ENCODE assay signal across 11 cellular contexts in genomic region chr3:12440927-12441326, GRCh38. TPM values are rescaled to one million over a fixed set of nuclear protein-coding genes. Genes with fewer than 3 reads are reported as not detected.
DNase-seq lines count a peak whose midpoint lies in the region; ATAC-seq and TF ChIP-seq lines count a peak whose summit lies in the region.
"Had no signal": no experiment of that assay in that cellular context is flagged by ENCODE, and none has a peak within 500 bp of the region (broad histone marks: within the 10 kb centered on the region; RNA-seq: fewer than 3 reads in every experiment).

No MANE protein-coding gene starts in this region.

- H3K27ac ChIP-seq in endodermal cell (ENCODE audit: low read depth, low read length) (peak overlapping the region; percentile 29), right lobe of liver (no peak overlapping the region), upper lobe of left lung (no peak overlapping the region)

- DNase-seq in MG63 (peak; percentile 84), endodermal cell (no peak), right lobe of liver (peak in 2 of 3 donors; percentile 26 to 49), upper lobe of left lung (peak in 1 of 2 donors; percentile 84), NCI-H2196 treated with DMSO at 0.1 percent for 48 hours (lab: John Stamatoyannopoulos, UW; ENCODE audit: unreplicated experiment) (no peak), RKO (ENCODE audit: low spot score) (no peak), 8988T (no peak)
- DNase-seq: activated naive CD8-positive, alpha-beta T cell treated with anti-CD3 and anti-CD28 coated beads for 36 hours; DND-41; effector memory CD8-positive, alpha-beta T cell; NCI-H146 had no signal

- H3K36me3 ChIP-seq in MG63 (no peaks in the 10 kb centered on the region), endodermal cell (ENCODE audit: control insufficient read depth, insufficient read depth, low read length) (no peaks in the 10 kb centered on the region), right lobe of liver (no peaks in the 10 kb centered on the region), upper lobe of left lung (no peaks in the 10 kb centered on the region)

- TF ChIP-seq EP300 in upper lobe of left lung (IDR thresholded peaks at IDR 0.05), result no peak

- peaks cover 94% of the 10 kb centered on the region for H3K27me3 Mint-ChIP-seq in endodermal cell (ENCODE audit: insufficient read depth)

- H3K36me3 Mint-ChIP-seq in endodermal cell (ENCODE audit: low read depth), result no peaks in the 10 kb centered on the region
- H3K36me3 Mint-ChIP-seq: activated naive CD8-positive, alpha-beta T cell treated with anti-CD3 and anti-CD28 coated beads for 36 hours had no signal

- ATAC-seq in right lobe of liver, result peak; percentile 34 to 54 (median 42)
- ATAC-seq in upper lobe of left lung (ENCODE audit: low FRiP score in 2 of 2), result peak; percentile 35 to 68
- ATAC-seq: effector memory CD8-positive, alpha-beta T cell had no signal

- H3K4me3 Mint-ChIP-seq in endodermal cell, result no peak overlapping the region
- H3K4me3 Mint-ChIP-seq: activated naive CD8-positive, alpha-beta T cell treated with anti-CD3 and anti-CD28 coated beads for 36 hours; effector memory CD8-positive, alpha-beta T cell had no signal

- intact Hi-C loops in right lobe of liver (cut with DNase I), result no loop called here

- H3K27me3 ChIP-seq in MG63, result no peaks in the 10 kb centered on the region
- H3K27me3 ChIP-seq in endodermal cell (ENCODE audit: control insufficient read depth, insufficient read depth, low read length, poor library complexity, severe bottlenecking), result peaks cover 90% of the 10 kb centered on the region
- no peaks in the 10 kb centered on the region for H3K27me3 ChIP-seq in right lobe of liver
- H3K27me3 ChIP-seq in upper lobe of left lung, result no peaks in the 10 kb centered on the region

- no peaks in the 10 kb centered on the region for H3K9me3 ChIP-seq in MG63
- no peaks in the 10 kb centered on the region for H3K9me3 ChIP-seq in endodermal cell (ENCODE audit: control insufficient read depth, low read length)
- no peaks in the 10 kb centered on the region for H3K9me3 ChIP-seq in right lobe of liver
- no peaks in the 10 kb centered on the region for H3K9me3 ChIP-seq in upper lobe of left lung

- no peak overlapping the region for H3K9ac ChIP-seq in endodermal cell (ENCODE audit: extremely low read depth, low read length, poor library complexity, severe bottlenecking)

- TF ChIP-seq CTCF in endodermal cell (conservative IDR thresholded peaks at IDR 0.05), result no peak
- TF ChIP-seq CTCF in right lobe of liver (IDR thresholded peaks at IDR 0.05), result no peak
- TF ChIP-seq CTCF in upper lobe of left lung (IDR thresholded peaks at IDR 0.05), result no peak

- WGBS in endodermal cell (ENCODE audit: insufficient coverage in 1 of 2, insufficient read length in 1 of 2), 2 experiments, result 88 to 93% methylated on average over 5 to 13 of the region's 13 CpGs
- WGBS in right lobe of liver (ENCODE audit: insufficient coverage, low coverage, low lambda C conversion rate, missing lambda C conversion rate), result no CpG with 5 or more reads among the region's 13 CpGs
- 64 to 68% methylated on average over 8 to 13 of the region's 13 CpGs for WGBS in upper lobe of left lung, 2 donors

- no peak for TF ChIP-seq POLR2A in right lobe of liver (IDR thresholded peaks at IDR 0.05)
- TF ChIP-seq POLR2A in upper lobe of left lung (IDR thresholded peaks at IDR 0.05), result no peak

- H3K4me1 Mint-ChIP-seq in endodermal cell, result peaks cover 14% of the 10 kb centered on the region
- H3K4me1 Mint-ChIP-seq: activated naive CD8-positive, alpha-beta T cell treated with anti-CD3 and anti-CD28 coated beads for 36 hours had no signal

- H3K4me3 ChIP-seq in MG63 (no peak overlapping the region), endodermal cell (ENCODE audit: low read length) (no peak overlapping the region), right lobe of liver (no peak overlapping the region), upper lobe of left lung (no peak overlapping the region)

- H3K27ac Mint-ChIP-seq in endodermal cell, result no peak overlapping the region
- H3K27ac Mint-ChIP-seq: activated naive CD8-positive, alpha-beta T cell treated with anti-CD3 and anti-CD28 coated beads for 36 hours; effector memory CD8-positive, alpha-beta T cell had no signal

- H3K9me3 Mint-ChIP-seq in endodermal cell, result no peaks in the 10 kb centered on the region
- H3K9me3 Mint-ChIP-seq: activated naive CD8-positive, alpha-beta T cell treated with anti-CD3 and anti-CD28 coated beads for 36 hours; effector memory CD8-positive, alpha-beta T cell had no signal

- H3K4me1 ChIP-seq in endodermal cell (ENCODE audit: control insufficient read depth, insufficient read depth, low read length) (no peaks in the 10 kb centered on the region), right lobe of liver (no peaks in the 10 kb centered on the region), upper lobe of left lung (no peaks in the 10 kb centered on the region)

RNA-seq across cellular contexts. Expression of gene TSEN2, which starts 43.4 kb away (rescaled TPM):
- 14.5 and 24.5 TPM in 2 replicates for total RNA-seq in MG63 (2014; rRNA removed; shearing (Covaris generic); ENCODE audit: low replicate concordance)
- total RNA-seq in endodermal cell (10 to 100 TPM; 16.6 to 18.2 TPM), right lobe of liver (1 to 10 TPM; 4.7 to 9.2 (median 6.4) TPM), upper lobe of left lung (10 to 100 TPM; 14.6 to 27.2 (median 20.1) TPM)
- 20.4 TPM for polyA plus RNA-seq in endodermal cell (2013, experiment 1 of 2)
- 21.9 TPM for polyA plus RNA-seq in endodermal cell (2013, experiment 2 of 2)

Comparison
In these comparisons a context has a peak if more than half of its experiments do, and no peak if none do; other contexts are left out.
1. DNase-seq: peak in MG63 (single experiment) and right lobe of liver (2 of 3); none in endodermal cell (single experiment), NCI-H2196 treated with DMSO at 0.1 percent for 48 hours (single experiment), RKO (single experiment) and 8988T (single experiment).